Comparison of ENCODE assay signal across 17 cellular contexts in genomic region chr1:198531891-198532290, GRCh38. TPM values are rescaled to one million over a fixed set of nuclear protein-coding genes. Genes with fewer than 3 reads are reported as not detected.
"Had no signal": no experiment of that assay in that cellular context is flagged by ENCODE, and none has a peak within 500 bp of the region (broad histone marks: within the 10 kb centered on the region; RNA-seq: fewer than 3 reads in every experiment).

No MANE protein-coding gene starts in this region.

- H3K4me3 Mint-ChIP-seq: activated CD8-positive, alpha-beta memory T cell treated with anti-CD3 and anti-CD28 coated beads, Interleukin-2, amount 10 ng/mL, durations not matched to agents 7 days and 5 days; activated T-cell treated with anti-CD3 and anti-CD28 coated beads, Interleukin-2, amount 50 U/mL, for 24 hours; T-helper 2 cell treated with Interferon-gamma antibody and Interleukin-4, amounts not matched to agents 5 μg/mL and 100 μg/mL, for 36 hours had no signal

- H3K27me3 Mint-ChIP-seq: activated CD8-positive, alpha-beta memory T cell treated with anti-CD3 and anti-CD28 coated beads, Interleukin-2, amount 10 ng/mL, durations not matched to agents 7 days and 5 days; activated T-cell treated with anti-CD3 and anti-CD28 coated beads, Interleukin-2, amount 50 U/mL, for 24 hours had no signal

- H3K27ac ChIP-seq: ascending aorta, heart right ventricle, pancreas, skin epidermis had no signal

- H3K9me3 ChIP-seq: ascending aorta, heart right ventricle, pancreas had no signal

- H3K27me3 ChIP-seq: ascending aorta, heart right ventricle, pancreas had no signal

- H3K4me1 ChIP-seq: ascending aorta had no signal

- ATAC-seq: activated CD8-positive, alpha-beta memory T cell treated with anti-CD3 and anti-CD28 coated beads, Interleukin-2, amount 10 ng/mL, durations not matched to agents 7 days and 5 days; heart right ventricle; left lobe of liver; pancreas had no signal

- H3K36me3 ChIP-seq: ascending aorta, heart right ventricle, pancreas had no signal

- DNase-seq: activated CD4-positive, alpha-beta T cell treated with anti-CD3 and anti-CD28 coated beads for 1 hour; activated CD4-positive, alpha-beta T cell treated with anti-CD3 and anti-CD28 coated beads, Interleukin-2, amount 50 U/mL, for 48 hours; activated CD8-positive, alpha-beta memory T cell treated with anti-CD3 and anti-CD28 coated beads, Interleukin-2, amount 10 ng/mL, durations not matched to agents 7 days and 5 days; activated effector memory CD4-positive, alpha-beta T cell treated with anti-CD3 and anti-CD28 coated beads, Interleukin-2, amount 50 U/mL, for 16 hours; activated T-cell treated with anti-CD3 and anti-CD28 coated beads, Interleukin-2, amount 50 U/mL, for 24 hours; heart right ventricle; islet precursor cell; mammary epithelial cell; pancreas; trophoblast cell had no signal

- H3K4me3 ChIP-seq: ascending aorta, heart right ventricle, pancreas, skin epidermis had no signal

- H3K27ac Mint-ChIP-seq: activated CD8-positive, alpha-beta memory T cell treated with anti-CD3 and anti-CD28 coated beads, Interleukin-2, amount 10 ng/mL, durations not matched to agents 7 days and 5 days; activated T-cell treated with anti-CD3 and anti-CD28 coated beads, Interleukin-2, amount 50 U/mL, for 24 hours; T-helper 2 cell treated with Interferon-gamma antibody and Interleukin-4, amounts not matched to agents 5 μg/mL and 100 μg/mL, for 36 hours had no signal

RNA-seq across cellular contexts. Expression of gene ATP6V1G3, which starts 8.6 kb away (rescaled TPM):
- total RNA-seq: activated CD8-positive, alpha-beta memory T cell treated with anti-CD3 and anti-CD28 coated beads, Interleukin-2, amount 10 ng/mL, durations not matched to agents 7 days and 5 days; ascending aorta; fibroblast of lung; frontal cortex; heart right ventricle; left lobe of liver; mammary epithelial cell; mucosa of gallbladder; pancreas had no signal
